8 cellular contexts compared by ENCODE assay signal in the genomic region with DNA sequence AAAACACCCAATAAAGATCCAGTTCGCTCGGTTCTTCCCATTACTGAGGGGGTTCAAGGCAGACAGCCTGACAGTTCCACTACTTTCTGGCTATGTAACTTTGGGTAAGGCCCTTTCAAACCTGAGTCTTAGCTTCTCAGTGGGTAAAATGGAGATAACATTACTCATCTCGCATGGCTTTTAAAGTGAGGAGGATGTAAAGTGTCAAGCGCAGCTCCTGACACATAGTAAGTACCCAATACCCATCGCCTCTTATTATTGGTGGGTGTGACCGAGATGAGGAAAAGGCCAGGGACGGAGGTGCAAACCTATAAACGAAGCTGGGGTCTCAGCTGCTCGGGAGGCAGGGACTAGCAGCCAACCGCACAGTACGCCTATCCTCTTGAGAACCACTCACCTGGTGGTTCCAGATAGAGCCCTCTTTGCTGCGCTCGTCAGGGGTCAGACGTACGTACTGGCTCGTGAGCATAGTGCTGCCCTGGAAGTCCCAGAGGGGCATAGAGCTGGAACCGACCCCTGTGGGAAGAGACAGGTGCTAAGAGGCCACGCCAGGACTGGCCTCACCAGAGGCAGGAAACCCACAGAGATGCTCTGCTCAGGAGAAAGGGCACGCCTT. TPM values are rescaled to one million over a fixed set of nuclear protein-coding genes. Genes with fewer than 3 reads are reported as not detected.
DNase-seq lines count a peak whose midpoint lies in the region; ATAC-seq, FAIRE-seq and TF ChIP-seq lines count a peak whose summit lies in the region.

No MANE protein-coding gene starts in this region.

- POLR2A ChIA-PET in CD4-positive, alpha-beta memory T cell (lab: Charles Lee; ENCODE audit: partially characterized antibody), result interaction anchor here (0.8 to 3.6 kb wide), 12 partner anchors 10 to 218 kb away, joined by 3 to 52 read pairs (median 10); partner anchors contain the start of genes DDX41 and MXD3

- peak overlapping the region; percentile 93 for H3K27ac ChIP-seq in CD4-positive, alpha-beta memory T cell (ENCODE audit: low read depth, low read length)

- peaks cover 18% of the 10 kb centered on the region for H3K36me3 ChIP-seq in CD4-positive, alpha-beta memory T cell (ENCODE audit: insufficient read depth, low read length)
- H3K36me3 ChIP-seq in bronchial epithelial cell (ENCODE audit: control insufficient read depth, insufficient read depth, low read length) (peaks cover 8% of the 10 kb centered on the region), mucosa of descending colon (ENCODE audit: low read depth) (peaks cover 5% of the 10 kb centered on the region)

- peaks cover 0 to 2% (median 0%) of the 10 kb centered on the region in 8 donors for H3K9me3 Mint-ChIP-seq in CD4-positive, alpha-beta memory T cell

- ATAC-seq in HG03457 (IDR thresholded peaks at IDR 0.05; ENCODE audit: unreplicated experiment) (peak; percentile 3), mucosa of descending colon (no peak), GM18870 (IDR thresholded peaks at IDR 0.05; ENCODE audit: unreplicated experiment) (no peak), HG03354 (IDR thresholded peaks at IDR 0.05; ENCODE audit: poor library complexity, severe bottlenecking, unreplicated experiment) (no peak), HG02678 (IDR thresholded peaks at IDR 0.05; ENCODE audit: unreplicated experiment) (no peak)

- CTCF ChIA-PET in CD4-positive, alpha-beta memory T cell (lab: Charles Lee; ENCODE audit: partially characterized antibody), result interaction anchor here (1.6 to 5.2 kb wide), 6 partner anchors 19 to 105 kb away, joined by 5 to 32 read pairs (median 16); no protein-coding TSS in a partner anchor

- peak overlapping the region; percentile 91 to 99 for H3K4me3 ChIP-seq in CD4-positive, alpha-beta memory T cell (ENCODE audit: low read length in 2 of 2)
- H3K4me3 ChIP-seq in bronchial epithelial cell (ENCODE audit: low read depth, low read length) (peak overlapping the region; percentile 85), mucosa of descending colon (peak overlapping the region; percentile 60)

- H3K4me3 Mint-ChIP-seq in CD4-positive, alpha-beta memory T cell, result peak overlapping the region; percentile 91 to 100 (median 97)

- H3K36me3 Mint-ChIP-seq in CD4-positive, alpha-beta memory T cell, result peaks cover 9 to 43% of the 10 kb centered on the region in 2 donors

- intact Hi-C loops in CD4-positive, alpha-beta memory T cell (cut with micrococcal nuclease), result loop anchor here (2.0 kb wide), 2 partner anchors 38 to 242 kb away; partner anchors contain the start of gene TMED9
- intact Hi-C loops in mucosa of descending colon (cut with DNase I, micrococcal nuclease), result no loop called here

- no peaks in the 10 kb centered on the region for H3K9me3 ChIP-seq in CD4-positive, alpha-beta memory T cell (ENCODE audit: control insufficient read depth in 1 of 2, low read length in 2 of 2)
- no peaks in the 10 kb centered on the region for H3K9me3 ChIP-seq in mucosa of descending colon

- no peaks in the 10 kb centered on the region for H3K27me3 Mint-ChIP-seq in CD4-positive, alpha-beta memory T cell

- FAIRE-seq in bronchial epithelial cell (lab: Jason Lieb, UNC), result no peak
- no peak for FAIRE-seq in urothelium cell line (lab: Jason Lieb, UNC)

- H3K27ac Mint-ChIP-seq in CD4-positive, alpha-beta memory T cell, result peak overlapping the region; percentile 97 to 100 (median 99)

- TF ChIP-seq CTCF in bronchial epithelial cell (IDR thresholded peaks at IDR 0.05; ENCODE audit: insufficient read depth, low read length, severe bottlenecking) (no peak), mucosa of descending colon (IDR thresholded peaks at IDR 0.05) (no peak)

- H3K27me3 ChIP-seq in CD4-positive, alpha-beta memory T cell (ENCODE audit: insufficient read depth, low read length), result no peaks in the 10 kb centered on the region
- H3K27me3 ChIP-seq in bronchial epithelial cell (ENCODE audit: control insufficient read depth, insufficient read depth, low read length), result no peaks in the 10 kb centered on the region

- H3K4me1 ChIP-seq in CD4-positive, alpha-beta memory T cell (ENCODE audit: insufficient read depth, low read length), result peaks cover 59% of the 10 kb centered on the region
- peaks cover 27% of the 10 kb centered on the region for H3K4me1 ChIP-seq in mucosa of descending colon (ENCODE audit: low read depth)

- DNase-seq in CD4-positive, alpha-beta memory T cell, result peak in 1 of 5 donors; percentile 14
- DNase-seq in bronchial epithelial cell (ENCODE audit: low read depth) (no peak), mucosa of descending colon (no peak), urothelium cell line (ENCODE audit: low spot score) (no peak)

- peaks cover 39 to 79% (median 62%) of the 10 kb centered on the region in 4 donors for H3K4me1 Mint-ChIP-seq in CD4-positive, alpha-beta memory T cell

RNA-seq across cellular contexts. Expression of gene LMAN2, which starts 0.6 kb away (rescaled TPM):
- total RNA-seq in CD4-positive, alpha-beta memory T cell, result 100 to 1,000 TPM; 114 to 123 TPM
- polyA plus RNA-seq in CD4-positive, alpha-beta memory T cell, result 100 to 1,000 TPM; 223 to 322 TPM
- total RNA-seq in bronchial epithelial cell (362 and 444 TPM in 2 replicates), mucosa of descending colon (100 to 1,000 TPM in 2 of 3 donors, 10 to 100 TPM in 1; 91.9 to 150 (median 139) TPM)

RNA-seq across cellular contexts. Expression of gene RGS14, which starts 6.8 kb away (rescaled TPM):
- total RNA-seq in CD4-positive, alpha-beta memory T cell, result 100 to 1,000 TPM; 167 to 168 TPM
- polyA plus RNA-seq in CD4-positive, alpha-beta memory T cell, result 10 to 100 TPM; 62.3 to 96.7 TPM
- total RNA-seq in bronchial epithelial cell, result 6.8 and 8.4 TPM in 2 replicates
- total RNA-seq in mucosa of descending colon, result 10 to 100 TPM; 11.1 to 15.2 (median 11.7) TPM

RNA-seq across cellular contexts. Expression of gene SLC34A1, which starts 33.4 kb away (rescaled TPM):
- total RNA-seq in CD4-positive, alpha-beta memory T cell, result under 1 TPM in 1 of 2 experiments, not detected in 1; 0.11 TPM
- polyA plus RNA-seq in CD4-positive, alpha-beta memory T cell, result not detected
- not detected in 2 replicates for total RNA-seq in bronchial epithelial cell
- total RNA-seq in mucosa of descending colon, result not detected

RNA-seq across cellular contexts. Expression of gene MXD3, which starts 39.2 kb away (rescaled TPM):
- 10 to 100 TPM; 17.3 TPM for total RNA-seq in CD4-positive, alpha-beta memory T cell
- polyA plus RNA-seq in CD4-positive, alpha-beta memory T cell, result 1 to 10 TPM in 1 of 2 donors, under 1 TPM in 1; 0.28 to 1.2 TPM
- total RNA-seq in bronchial epithelial cell, result 0.53 and 1.5 TPM in 2 replicates
- 10 to 100 TPM; 10.3 to 19.4 (median 10.9) TPM for total RNA-seq in mucosa of descending colon

RNA-seq across cellular contexts. Expression of gene PRELID1, which starts 47.3 kb away (rescaled TPM):
- 10 to 100 TPM; 70.9 to 72.1 TPM for total RNA-seq in CD4-positive, alpha-beta memory T cell
- polyA plus RNA-seq in CD4-positive, alpha-beta memory T cell, result 100 to 1,000 TPM; 209 to 229 TPM
- total RNA-seq in bronchial epithelial cell (139 and 161 TPM in 2 replicates), mucosa of descending colon (100 to 1,000 TPM; 149 to 277 (median 171) TPM)

Comparison
In these comparisons a context has a peak if more than half of its experiments do, and no peak if none do; other contexts are left out.
1. RNA of gene RGS14, which starts 6.8 kb away (total RNA-seq): 167 to 168 TPM in CD4-positive, alpha-beta memory T cell; 11.1 to 15.2 TPM in mucosa of descending colon and 6.8 to 8.4 TPM in bronchial epithelial cell; every median in the first group is over 10 times any median in the second.
2. Peak in every context shown above with its lines, with median percentiles within 50 percentile points of each other: H3K4me3 ChIP-seq.